Comparison of ENCODE assay signal across 3 cellular contexts in genomic region chr12:650983-651382, GRCh38.
TF ChIP-seq lines count a peak whose summit lies in the region.

No MANE protein-coding gene starts in this region.

TF ChIP-seq in HCT116, 20 proteins besides CTCF, POLR2A, EP300 and RAD21:
- TF ChIP-seq ELF1 (IDR thresholded peaks at IDR 0.05; ENCODE audit: borderline replicate concordance, low read depth) (no peak), FOSL1 (IDR thresholded peaks at IDR 0.05; ENCODE audit: low read depth) (no peak), YY1 (IDR thresholded peaks at IDR 0.05; ENCODE audit: extremely low read depth, insufficient replicate concordance, low read depth, low read length) (no peak), ATF3 (IDR thresholded peaks at IDR 0.05) (no peak), CBX3 (IDR thresholded peaks at IDR 0.05; ENCODE audit: low read depth) (no peak)
- TF ChIP-seq, protein P1, sequence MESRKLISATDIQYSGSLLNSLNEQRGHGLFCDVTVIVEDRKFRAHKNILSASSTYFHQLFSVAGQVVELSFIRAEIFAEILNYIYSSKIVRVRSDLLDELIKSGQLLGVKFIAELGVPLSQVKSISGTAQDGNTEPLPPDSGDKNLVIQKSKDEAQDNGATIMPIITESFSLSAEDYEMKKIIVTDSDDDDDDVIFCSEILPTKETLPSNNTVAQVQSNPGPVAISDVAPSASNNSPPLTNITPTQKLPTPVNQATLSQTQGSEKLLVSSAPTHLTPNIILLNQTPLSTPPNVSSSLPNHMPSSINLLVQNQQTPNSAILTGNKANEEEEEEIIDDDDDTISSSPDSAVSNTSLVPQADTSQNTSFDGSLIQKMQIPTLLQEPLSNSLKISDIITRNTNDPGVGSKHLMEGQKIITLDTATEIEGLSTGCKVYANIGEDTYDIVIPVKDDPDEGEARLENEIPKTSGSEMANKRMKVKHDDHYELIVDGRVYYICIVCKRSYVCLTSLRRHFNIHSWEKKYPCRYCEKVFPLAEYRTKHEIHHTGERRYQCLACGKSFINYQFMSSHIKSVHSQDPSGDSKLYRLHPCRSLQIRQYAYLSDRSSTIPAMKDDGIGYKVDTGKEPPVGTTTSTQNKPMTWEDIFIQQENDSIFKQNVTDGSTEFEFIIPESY (IDR thresholded peaks at IDR 0.05; ENCODE audit: extremely low read depth, insufficient replicate concordance, low read length) = no peak

TF ChIP-seq in GM12878, 131 proteins besides CTCF, POLR2A, EP300 and RAD21:
- TF ChIP-seq, protein P2, sequence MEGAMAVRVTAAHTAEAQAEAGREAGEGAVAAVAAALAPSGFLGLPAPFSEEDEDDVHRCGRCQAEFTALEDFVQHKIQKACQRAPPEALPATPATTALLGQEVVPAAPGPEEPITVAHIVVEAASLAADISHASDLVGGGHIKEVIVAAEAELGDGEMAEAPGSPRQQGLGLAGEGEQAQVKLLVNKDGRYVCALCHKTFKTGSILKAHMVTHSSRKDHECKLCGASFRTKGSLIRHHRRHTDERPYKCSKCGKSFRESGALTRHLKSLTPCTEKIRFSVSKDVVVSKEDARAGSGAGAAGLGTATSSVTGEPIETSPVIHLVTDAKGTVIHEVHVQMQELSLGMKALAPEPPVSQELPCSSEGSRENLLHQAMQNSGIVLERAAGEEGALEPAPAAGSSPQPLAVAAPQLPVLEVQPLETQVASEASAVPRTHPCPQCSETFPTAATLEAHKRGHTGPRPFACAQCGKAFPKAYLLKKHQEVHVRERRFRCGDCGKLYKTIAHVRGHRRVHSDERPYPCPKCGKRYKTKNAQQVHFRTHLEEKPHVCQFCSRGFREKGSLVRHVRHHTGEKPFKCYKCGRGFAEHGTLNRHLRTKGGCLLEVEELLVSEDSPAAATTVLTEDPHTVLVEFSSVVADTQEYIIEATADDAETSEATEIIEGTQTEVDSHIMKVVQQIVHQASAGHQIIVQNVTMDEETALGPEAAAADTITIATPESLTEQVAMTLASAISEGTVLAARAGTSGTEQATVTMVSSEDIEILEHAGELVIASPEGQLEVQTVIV (IDR thresholded peaks at IDR 0.05; ENCODE audit: borderline replicate concordance, partially characterized antibody) = no peak
- TF ChIP-seq SMC3 (IDR thresholded peaks at IDR 0.05; ENCODE audit: borderline replicate concordance, low read length) = peak; percentile 13; the same call in 1 of the 2 replicates
- TF ChIP-seq RUNX3 (IDR thresholded peaks at IDR 0.05; ENCODE audit: low read length) = no peak
- no peak for TF ChIP-seq POLR2AphosphoS2 (IDR thresholded peaks at IDR 0.05; ENCODE audit: low read depth, low read length)
- TF ChIP-seq MTA3 (IDR thresholded peaks at IDR 0.05; ENCODE audit: borderline replicate concordance, low read length) = no peak

TF ChIP-seq in GM23338, 12 proteins besides CTCF, POLR2A, EP300 and RAD21:
- TF ChIP-seq REST (IDR thresholded peaks at IDR 0.05; ENCODE audit: unreplicated experiment) (no peak), JUNB (IDR thresholded peaks at IDR 0.05; ENCODE audit: unreplicated experiment) (no peak)
